9 cellular contexts compared by ENCODE assay signal in genomic region chr20:50138479-50139393, GRCh38. TPM values are rescaled to one million over a fixed set of nuclear protein-coding genes. Genes with fewer than 3 reads are reported as not detected.
A peak's percentile ranks its signal among the peaks of the same experiment; 100 is the strongest.
DNase-seq lines count a peak whose midpoint lies in the region; ATAC-seq and TF ChIP-seq lines count a peak whose summit lies in the region.
"Had no signal": no experiment of that assay in that cellular context is flagged by ENCODE, and none has a peak within 500 bp of the region (broad histone marks: within the 10 kb centered on the region; RNA-seq: fewer than 3 reads in every experiment).

No MANE protein-coding gene starts in this region.

- POLR2A ChIA-PET in CD4-positive, alpha-beta T cell (lab: Charles Lee) = no interaction called here

- no peaks in the 10 kb centered on the region for H3K9me2 ChIP-seq in Karpas-422 (replicated peaks; ENCODE audit: insufficient read depth, low read length)

- H3K9me3 ChIP-seq in OCI-LY3 (ENCODE audit: insufficient read depth, low read length) (no peaks in the 10 kb centered on the region), esophagus squamous epithelium (no peaks in the 10 kb centered on the region), neural progenitor cell (ENCODE audit: low read depth) (no peaks in the 10 kb centered on the region), Karpas-422 (ENCODE audit: low read length) (no peaks in the 10 kb centered on the region)
- H3K9me3 ChIP-seq in CD4-positive, alpha-beta T cell (ENCODE audit: control insufficient read depth, low read length) = no peaks in the 10 kb centered on the region

- H3K79me2 ChIP-seq in OCI-LY3 (ENCODE audit: low read length) (peaks cover 3% of the 10 kb centered on the region; the same call in 1 of the 2 replicates), neural progenitor cell (ENCODE audit: low read depth) (peaks cover under 1% of the 10 kb centered on the region), Karpas-422 (ENCODE audit: low read length) (peaks cover 28% of the 10 kb centered on the region)

- H3K9me3 Mint-ChIP-seq in neural progenitor cell = no peaks in the 10 kb centered on the region
- H3K9me3 Mint-ChIP-seq in CD4-positive, alpha-beta T cell = no peaks in the 10 kb centered on the region

- peak overlapping the region; percentile 66 for H3K27ac Mint-ChIP-seq in neural progenitor cell
- no peak overlapping the region for H3K27ac Mint-ChIP-seq in CD4-positive, alpha-beta T cell

- intact Hi-C loops in esophagus squamous epithelium (cut with DNase I) = no loop called here
- intact Hi-C loops in CD4-positive, alpha-beta T cell (cut with DNase I, micrococcal nuclease) = no loop called here

- H3K27me3 ChIP-seq in OCI-LY3 (ENCODE audit: low read depth, low read length) = no peaks in the 10 kb centered on the region
- no peaks in the 10 kb centered on the region for H3K27me3 ChIP-seq in esophagus squamous epithelium
- H3K27me3 ChIP-seq in neural progenitor cell = no peaks in the 10 kb centered on the region
- H3K27me3 ChIP-seq in Karpas-422 (ENCODE audit: low read length) = no peaks in the 10 kb centered on the region
- no peaks in the 10 kb centered on the region for H3K27me3 ChIP-seq in CD4-positive, alpha-beta T cell (ENCODE audit: control insufficient read depth, insufficient read depth, low read length)

- 43 to 69% methylated on average over 11 of the region's 29 CpGs for WGBS in esophagus squamous epithelium, 2 donors

- DNase-seq in Ammon's horn (ENCODE audit: low spot score) (peak; percentile 93), esophagus squamous epithelium (lab: John Stamatoyannopoulos, UW) (no peak), neural progenitor cell (ENCODE audit: low spot score) (no peak), Karpas-422 (no peak), NCI-H2107 treated with DMSO at 0.1 percent for 48 hours (lab: John Stamatoyannopoulos, UW; ENCODE audit: unreplicated experiment) (no peak), COLO668 (lab: John Stamatoyannopoulos, UW; ENCODE audit: unreplicated experiment) (no peak)
- no peak for DNase-seq in CD4-positive, alpha-beta T cell
- DNase-seq: DMS79 treated with DMSO at 0.1 percent for 48 hours had no signal

- H3K36me3 ChIP-seq in OCI-LY3 (replicated peaks; ENCODE audit: low read depth, low read length) (peaks cover 37% of the 10 kb centered on the region), esophagus squamous epithelium (peaks cover 6 to 83% (median 26%) of the 10 kb centered on the region in 3 donors), neural progenitor cell (no peaks in the 10 kb centered on the region), Karpas-422 (ENCODE audit: insufficient read depth, low read length) (peaks cover 7% of the 10 kb centered on the region; the same call in 1 of the 2 replicates)

- H2AFZ ChIP-seq in OCI-LY3 (ENCODE audit: low read depth, low read length) (no peak overlapping the region), neural progenitor cell (replicated peaks) (no peak overlapping the region), Karpas-422 (ENCODE audit: low read length) (no peak overlapping the region)

- H3K4me1 Mint-ChIP-seq in neural progenitor cell = peaks cover 14% of the 10 kb centered on the region
- peaks cover 19% of the 10 kb centered on the region for H3K4me1 Mint-ChIP-seq in CD4-positive, alpha-beta T cell (ENCODE audit: low read depth)

- ATAC-seq in CD4-positive, alpha-beta T cell (ENCODE audit: poor library complexity) = no peak

- H3K4me3 ChIP-seq in OCI-LY3 (ENCODE audit: low read length) (no peak overlapping the region), esophagus squamous epithelium (no peak overlapping the region), neural progenitor cell (no peak overlapping the region), Karpas-422 (ENCODE audit: low read length) (no peak overlapping the region)

- no peak overlapping the region for H3K4me3 Mint-ChIP-seq in neural progenitor cell
- no peak overlapping the region for H3K4me3 Mint-ChIP-seq in CD4-positive, alpha-beta T cell

- H3K4me2 ChIP-seq in OCI-LY3 (ENCODE audit: low read length) (no peak overlapping the region), neural progenitor cell (no peak overlapping the region), Karpas-422 (ENCODE audit: low read depth, low read length, poor library complexity, severe bottlenecking) (no peak overlapping the region)

- TF ChIP-seq POLR2A in esophagus squamous epithelium (IDR thresholded peaks at IDR 0.05) = no peak

- CTCF ChIA-PET in CD4-positive, alpha-beta T cell (lab: Charles Lee) = no interaction called here

- H3K4me1 ChIP-seq in OCI-LY3 (ENCODE audit: low read length) (no peaks in the 10 kb centered on the region; the same call in 1 of the 2 replicates), esophagus squamous epithelium (peaks cover 55 to 90% (median 59%) of the 10 kb centered on the region in 3 donors), neural progenitor cell (no peaks in the 10 kb centered on the region), Karpas-422 (ENCODE audit: low read length) (no peaks in the 10 kb centered on the region)

- H3F3A ChIP-seq in neural progenitor cell (ENCODE audit: low read depth) = no peaks in the 10 kb centered on the region

- no peak overlapping the region for H3K9ac ChIP-seq in OCI-LY3 (ENCODE audit: low read length)
- H3K9ac ChIP-seq in neural progenitor cell = no peak overlapping the region
- no peak overlapping the region for H3K9ac ChIP-seq in Karpas-422 (ENCODE audit: low read length)

- TF ChIP-seq CTCF in OCI-LY3 (IDR thresholded peaks at IDR 0.05; ENCODE audit: low read depth, low read length) (peak; percentile 18; the same call in 1 of the 2 replicates), esophagus squamous epithelium (IDR thresholded peaks at IDR 0.05) (peak in 1 of 6 experiments; percentile 4), neural progenitor cell (IDR thresholded peaks at IDR 0.05) (peak; percentile 8)
- TF ChIP-seq CTCF in CD4-positive, alpha-beta T cell (IDR thresholded peaks at IDR 0.05) = no peak

- H4K20me1 ChIP-seq in OCI-LY3 (ENCODE audit: insufficient read depth, low read length) (peaks cover 14% of the 10 kb centered on the region), neural progenitor cell (ENCODE audit: low read depth) (peaks cover 33% of the 10 kb centered on the region), Karpas-422 (ENCODE audit: insufficient read depth, low read depth, low read length) (no peaks in the 10 kb centered on the region)

- peaks cover 10% of the 10 kb centered on the region for H3K27me3 Mint-ChIP-seq in neural progenitor cell (ENCODE audit: insufficient read depth, low read depth)
- no peaks in the 10 kb centered on the region for H3K27me3 Mint-ChIP-seq in CD4-positive, alpha-beta T cell

- H3K27ac ChIP-seq in OCI-LY3 (ENCODE audit: low read length) (no peak overlapping the region), esophagus squamous epithelium (peak overlapping the region; percentile 53 to 99 (median 86)), neural progenitor cell (no peak overlapping the region), Karpas-422 (ENCODE audit: low read length) (no peak overlapping the region)
- H3K27ac ChIP-seq in CD4-positive, alpha-beta T cell (ENCODE audit: low read depth, low read length) = no peak overlapping the region

- peaks cover 30% of the 10 kb centered on the region for H3K36me3 Mint-ChIP-seq in neural progenitor cell
- peaks cover 66% of the 10 kb centered on the region for H3K36me3 Mint-ChIP-seq in CD4-positive, alpha-beta T cell (ENCODE audit: low read depth)

RNA-seq across cellular contexts. Expression of gene PEDS1, which starts 14.8 kb away (rescaled TPM):
- 10 to 100 TPM; 32.8 to 54.0 (median 46.7) TPM for total RNA-seq in esophagus squamous epithelium
- total RNA-seq in neural progenitor cell (ENCODE audit: low replicate concordance) = 9.5 and 21.6 TPM in 2 replicates
- 14.5 and 29.7 TPM in 2 replicates for total RNA-seq in Karpas-422 (2014; rRNA removed; shearing (Covaris generic); ENCODE audit: low replicate concordance)
- total RNA-seq in CD4-positive, alpha-beta T cell = 10 to 100 TPM; 21.3 to 21.9 TPM

RNA-seq across cellular contexts. Expression of gene UBE2V1, which starts 25.8 kb away (rescaled TPM):
- total RNA-seq in esophagus squamous epithelium (10 to 100 TPM; 44.4 to 80.7 (median 63.4) TPM), neural progenitor cell (ENCODE audit: low replicate concordance) (121 and 143 TPM in 2 replicates)
- 76.7 and 95.6 TPM in 2 replicates for total RNA-seq in Karpas-422 (2014; rRNA removed; shearing (Covaris generic); ENCODE audit: low replicate concordance)
- total RNA-seq in CD4-positive, alpha-beta T cell = 100 to 1,000 TPM; 115 to 140 TPM

RNA-seq across cellular contexts. Expression of gene CEBPB, which starts 51.9 kb away (rescaled TPM):
- total RNA-seq in esophagus squamous epithelium = 10 to 100 TPM; 31.3 to 46.5 (median 38.2) TPM
- 1.8 and 2.9 TPM in 2 replicates for total RNA-seq in neural progenitor cell (ENCODE audit: low replicate concordance)
- 24.4 and 49.1 TPM in 2 replicates for total RNA-seq in Karpas-422 (2014; rRNA removed; shearing (Covaris generic); ENCODE audit: low replicate concordance)
- total RNA-seq in CD4-positive, alpha-beta T cell = 10 to 100 TPM; 40.7 to 43.9 TPM

Comparison
In these comparisons a context has a peak if more than half of its experiments do, and no peak if none do; other contexts are left out.
1. H3K27ac ChIP-seq: peak in esophagus squamous epithelium (4 of 4); none in OCI-LY3 (single experiment), neural progenitor cell (single experiment), Karpas-422 (single experiment) and CD4-positive, alpha-beta T cell (single experiment).